ENCODE assay signal across 21 cellular contexts in genomic region chr14:102016420-102017090, GRCh38. TPM values are rescaled to one million over a fixed set of nuclear protein-coding genes. Genes with fewer than 3 reads are reported as not detected.
DNase-seq lines count a peak whose midpoint lies in the region; ATAC-seq, FAIRE-seq and TF ChIP-seq lines count a peak whose summit lies in the region.
"Had no signal": no experiment of that assay in that cellular context is flagged by ENCODE, and none has a peak within 500 bp of the region (broad histone marks: within the 10 kb centered on the region; RNA-seq: fewer than 3 reads in every experiment).

No MANE protein-coding gene starts in this region.

- no peaks in the 10 kb centered on the region for H3K27me3 Mint-ChIP-seq in activated T-cell treated with anti-CD3 and anti-CD28 coated beads, Interleukin-2, amount 50 U/mL, for 24 hours
- H3K27me3 Mint-ChIP-seq: CD4-positive, alpha-beta memory T cell had no signal

- BruUV-seq in PC-9 (replicated peaks; lab: Mats Ljungman, UMichigan) = TSS peak; percentile 2

- H3K4me1 ChIP-seq in PC-9 (replicated peaks; ENCODE audit: insufficient read depth) (peaks cover 30% of the 10 kb centered on the region), kidney (ENCODE audit: control insufficient read depth in 1 of 2, insufficient read depth in 1 of 2, low read depth in 1 of 2, low read length in 2 of 2) (no peaks in the 10 kb centered on the region)

- no peak for ATAC-seq in stimulated activated effector memory CD8-positive, alpha-beta T cell treated with anti-CD3 and anti-CD28 coated beads, Interleukin-12 subunit alpha, Interleukin-12 subunit beta, amount 100 ng/mL, for 72 hours

- CTCF ChIA-PET in PC-9 (lab: Charles Lee) = no interaction called here

- no peak overlapping the region for H3K9ac ChIP-seq in kidney (ENCODE audit: low read length in 2 of 2)
- H3K9ac ChIP-seq: BLaER1 treated with 17β-estradiol and CSF1 and Interleukin-3, amounts not matched to agents 10 nM and 100 nM had no signal

- no peak overlapping the region for H2AFZ ChIP-seq in PC-9

- H3K9me3 ChIP-seq in PC-9 (ENCODE audit: insufficient read depth, low read depth) = no peaks in the 10 kb centered on the region
- H3K9me3 ChIP-seq in kidney (ENCODE audit: control insufficient read depth in 1 of 2, low read length in 2 of 2) = no peaks in the 10 kb centered on the region
- H3K9me3 ChIP-seq: BLaER1 treated with 17β-estradiol and CSF1 and Interleukin-3, amounts not matched to agents 10 nM and 100 nM had no signal

- H3K27me3 ChIP-seq in PC-9 (ENCODE audit: insufficient read depth, low read depth) = no peaks in the 10 kb centered on the region
- H3K27me3 ChIP-seq: BLaER1 treated with 17β-estradiol and CSF1 and Interleukin-3, amounts not matched to agents 10 nM and 100 nM had no signal

- H3F3A ChIP-seq in PC-9 (ENCODE audit: insufficient read depth, low read depth) = peaks cover 80% of the 10 kb centered on the region

- peaks cover 6% of the 10 kb centered on the region; the same call in 1 of the 2 replicates for H3K79me2 ChIP-seq in PC-9 (ENCODE audit: low read depth)

- H3K4me3 Mint-ChIP-seq in activated T-cell treated with anti-CD3 and anti-CD28 coated beads, Interleukin-2, amount 50 U/mL, for 24 hours = no peak overlapping the region
- H3K4me3 Mint-ChIP-seq in stimulated activated effector memory CD8-positive, alpha-beta T cell treated with anti-CD3 and anti-CD28 coated beads, Interleukin-12 subunit alpha, Interleukin-12 subunit beta, amount 100 ng/mL, for 72 hours = no peak overlapping the region
- H3K4me3 Mint-ChIP-seq: CD4-positive, alpha-beta memory T cell had no signal

- FAIRE-seq in kidney (lab: Jason Lieb, UNC) = no peak
- FAIRE-seq: G401.6, GM18507, H1 had no signal

- peaks cover 14% of the 10 kb centered on the region; the same call in 1 of the 2 replicates for H4K20me1 ChIP-seq in PC-9 (ENCODE audit: insufficient read depth)

- DNase-seq in activated T-cell treated with anti-CD3 and anti-CD28 coated beads, Interleukin-2, amount 50 U/mL, for 24 hours = no peak
- DNase-seq in activated T-cell treated with anti-CD3 and anti-CD28 coated beads for 4 hours (no peak), PC-9 (no peak), kidney (peak; percentile 66), anterior cingulate cortex (lab: John Stamatoyannopoulos, UW) (no peak), NCI-H2227 treated with DMSO at 0.1 percent for 48 hours (lab: John Stamatoyannopoulos, UW) (no peak), G401 (ENCODE audit: low spot score) (no peak)
- DNase-seq in stimulated activated effector memory CD8-positive, alpha-beta T cell treated with anti-CD3 and anti-CD28 coated beads, Interleukin-12 subunit alpha, Interleukin-12 subunit beta, amount 100 ng/mL, for 72 hours (ENCODE audit: low spot score in 2 of 2) = no peak
- DNase-seq: CD4-positive, alpha-beta memory T cell; DMS153; NCI-H1092; NCI-H1436; NCI-H187 treated with DMSO at 0.1 percent for 48 hours; NCI-H2107; NK-92 treated with Interleukin-12 subunit alpha and Interleukin-12 subunit beta, amount 100 ng/mL, for 24 hours; Right ventricle myocardium superior had no signal

- TF ChIP-seq CTCF in PC-9 (conservative IDR thresholded peaks at IDR 0.05) = no peak
- no peak for TF ChIP-seq CTCF in kidney (IDR thresholded peaks at IDR 0.05; ENCODE audit: borderline replicate concordance, extremely low read depth, insufficient read depth)

- peaks cover 99% of the 10 kb centered on the region for H3K36me3 Mint-ChIP-seq in activated T-cell treated with anti-CD3 and anti-CD28 coated beads, Interleukin-2, amount 50 U/mL, for 24 hours (ENCODE audit: low read depth)
- peaks cover 100% of the 10 kb centered on the region for H3K36me3 Mint-ChIP-seq in stimulated activated effector memory CD8-positive, alpha-beta T cell treated with anti-CD3 and anti-CD28 coated beads, Interleukin-12 subunit alpha, Interleukin-12 subunit beta, amount 100 ng/mL, for 72 hours

- H3K9me3 Mint-ChIP-seq in activated T-cell treated with anti-CD3 and anti-CD28 coated beads, Interleukin-2, amount 50 U/mL, for 24 hours = no peaks in the 10 kb centered on the region
- H3K9me3 Mint-ChIP-seq in stimulated activated effector memory CD8-positive, alpha-beta T cell treated with anti-CD3 and anti-CD28 coated beads, Interleukin-12 subunit alpha, Interleukin-12 subunit beta, amount 100 ng/mL, for 72 hours = no peaks in the 10 kb centered on the region
- H3K9me3 Mint-ChIP-seq: CD4-positive, alpha-beta memory T cell had no signal

- POLR2A ChIA-PET in PC-9 (lab: Charles Lee; ENCODE audit: unreplicated experiment) = no interaction called here

- intact Hi-C loops in PC-9 (cut with micrococcal nuclease; ENCODE audit: unreplicated experiment) (no loop called here), kidney (cut with DNase I) (no loop called here)

- peaks cover 86% of the 10 kb centered on the region for H3K36me3 ChIP-seq in PC-9 (ENCODE audit: low read depth)
- H3K36me3 ChIP-seq in kidney (ENCODE audit: control insufficient read depth in 1 of 2, insufficient read depth in 2 of 2, low read length in 2 of 2) = peaks cover 74 to 90% of the 10 kb centered on the region in 2 donors

- H3K9me2 ChIP-seq in PC-9 (ENCODE audit: insufficient read depth) = no peaks in the 10 kb centered on the region

- H3K27ac Mint-ChIP-seq in activated T-cell treated with anti-CD3 and anti-CD28 coated beads, Interleukin-2, amount 50 U/mL, for 24 hours = peak overlapping the region; percentile 63
- peak overlapping the region; percentile 45 for H3K27ac Mint-ChIP-seq in stimulated activated effector memory CD8-positive, alpha-beta T cell treated with anti-CD3 and anti-CD28 coated beads, Interleukin-12 subunit alpha, Interleukin-12 subunit beta, amount 100 ng/mL, for 72 hours

- no peak overlapping the region for H3K4me2 ChIP-seq in PC-9
- H3K4me2 ChIP-seq: BLaER1 treated with 17β-estradiol and CSF1 and Interleukin-3, amounts not matched to agents 10 nM and 100 nM had no signal

- in situ Hi-C loops in G401 (cut with HindIII; ENCODE audit: low sequenced_read_pairs) = no loop called here

- H3K4me1 Mint-ChIP-seq in activated T-cell treated with anti-CD3 and anti-CD28 coated beads, Interleukin-2, amount 50 U/mL, for 24 hours (ENCODE audit: low read depth) = peaks cover 29% of the 10 kb centered on the region
- H3K4me1 Mint-ChIP-seq in stimulated activated effector memory CD8-positive, alpha-beta T cell treated with anti-CD3 and anti-CD28 coated beads, Interleukin-12 subunit alpha, Interleukin-12 subunit beta, amount 100 ng/mL, for 72 hours = peaks cover 18% of the 10 kb centered on the region

- H3K27ac ChIP-seq in PC-9 = no peak overlapping the region
- no peak overlapping the region for H3K27ac ChIP-seq in kidney (ENCODE audit: low read depth in 2 of 2, low read length in 2 of 2)
- H3K27ac ChIP-seq: 22Rv1 had no signal

- H3K4me3 ChIP-seq in PC-9 (no peak overlapping the region), kidney (ENCODE audit: low read length in 2 of 2) (no peak overlapping the region)
- H3K4me3 ChIP-seq: BLaER1 treated with 17β-estradiol and CSF1 and Interleukin-3, amounts not matched to agents 10 nM and 100 nM had no signal

RNA-seq across cellular contexts. Expression of gene DYNC1H1, which starts 52.2 kb away (rescaled TPM):
- 1,203 and 1,268 TPM in 2 replicates for total RNA-seq in PC-9 (2021)
- 390 TPM for total RNA-seq in kidney
- 132 TPM for polyA plus RNA-seq in kidney (ENCODE audit: insufficient read depth, low read depth, low replicate concordance)
- 116 and 187 TPM in 2 replicates for total RNA-seq in G401 (2014; rRNA removed; shearing (Covaris generic))
